1 cellular context compared by ENCODE assay signal in the genomic region with DNA sequence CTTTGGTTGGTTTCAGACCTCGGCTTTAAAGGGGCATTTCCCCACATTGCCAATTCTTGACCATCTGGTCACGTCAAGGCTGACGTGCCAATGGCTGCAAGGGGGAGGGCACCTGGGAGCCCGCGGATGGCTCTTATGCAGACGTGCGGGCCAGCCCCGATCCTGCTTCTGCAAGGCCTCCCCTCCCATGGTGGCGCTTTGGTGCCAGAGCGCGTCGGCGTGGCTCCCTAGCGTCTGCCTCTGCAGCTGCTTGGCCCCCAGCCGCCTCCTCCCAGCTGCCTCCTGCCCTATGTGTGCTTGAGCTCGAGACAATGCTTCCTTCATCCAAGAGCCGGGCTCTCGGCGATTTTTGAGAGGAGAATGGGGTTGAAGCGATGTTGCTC.
TF ChIP-seq lines count a peak whose summit lies in the region.

No MANE protein-coding gene starts in this region.

TF ChIP-seq in H1, 55 proteins besides CTCF, POLR2A, EP300 and RAD21:
- no peak for TF ChIP-seq KDM5A (IDR thresholded peaks at IDR 0.05; ENCODE audit: low read length)
TF ChIP-seq in H1: peak in this region for 0.
